8 cellular contexts compared by ENCODE assay signal in the genomic region with DNA sequence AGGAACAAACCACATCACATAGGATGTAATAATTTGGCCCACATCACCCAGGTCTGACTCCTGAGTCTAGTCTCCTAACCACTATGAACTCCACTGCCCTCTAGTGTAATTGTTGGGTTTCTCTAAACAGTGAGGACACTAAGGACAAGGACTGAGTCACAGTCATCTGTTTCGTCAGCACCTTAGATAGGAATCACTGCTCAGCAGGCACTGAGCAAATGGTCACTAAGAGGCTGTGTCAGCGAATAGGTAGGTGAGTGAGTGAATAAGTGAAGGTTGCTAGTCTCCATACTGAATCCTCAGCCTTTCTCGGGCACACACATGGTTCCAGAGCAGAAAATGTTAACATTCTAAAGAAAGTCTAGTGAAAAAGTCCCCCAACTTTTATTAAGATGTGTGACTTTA.
DNase-seq lines count a peak whose midpoint lies in the region; ATAC-seq, FAIRE-seq and TF ChIP-seq lines count a peak whose summit lies in the region.

No MANE protein-coding gene starts in this region.

- DNase-seq in Calu3 = peak; percentile 71
- peak; percentile 17 for DNase-seq in GM19239 (ENCODE audit: insufficient read length, low spot score)
- peak; percentile 44 for DNase-seq in NCI-H82 treated with DMSO at 0.1 percent for 48 hours (lab: John Stamatoyannopoulos, UW; ENCODE audit: unreplicated experiment)
- peak; percentile 58 for DNase-seq in choroid plexus epithelial cell (ENCODE audit: low read depth)
- peak; percentile 11 for DNase-seq in midbrain (lab: John Stamatoyannopoulos, UW)
- no peak for DNase-seq in mesothelial cell of epicardium (ENCODE audit: low spot score in 2 of 2, unreplicated experiment in 2 of 2)
- DNase-seq in occipital lobe (lab: John Stamatoyannopoulos, UW) = no peak

- H3K27me3 Mint-ChIP-seq in Calu3 (ENCODE audit: unreplicated experiment) (no peaks in the 10 kb centered on the region), mesothelial cell of epicardium (ENCODE audit: low read depth) (peaks cover 38% of the 10 kb centered on the region)

- H3K36me3 Mint-ChIP-seq in Calu3 (ENCODE audit: insufficient read depth, unreplicated experiment) (peaks cover 10% of the 10 kb centered on the region), mesothelial cell of epicardium (no peaks in the 10 kb centered on the region)

- no peak overlapping the region for H3K4me3 Mint-ChIP-seq in Calu3 (ENCODE audit: low read depth, unreplicated experiment)
- no peak overlapping the region for H3K4me3 Mint-ChIP-seq in mesothelial cell of epicardium

- no TSS peak for BruUV-seq in Calu3 (replicated peaks; lab: Mats Ljungman, UMichigan)

- no peak overlapping the region for H3K27ac Mint-ChIP-seq in Calu3 (ENCODE audit: unreplicated experiment)
- no peak overlapping the region for H3K27ac Mint-ChIP-seq in mesothelial cell of epicardium

- CTCF ChIA-PET in Calu3 (lab: Charles Lee) = no interaction called here

- peak; percentile 90 for ATAC-seq in HG03442 (IDR thresholded peaks at IDR 0.05; ENCODE audit: unreplicated experiment)

- no peak overlapping the region for H3K4me3 ChIP-seq in choroid plexus epithelial cell (ENCODE audit: low read depth, low read length)

- intact Hi-C loops in Calu3 (cut with micrococcal nuclease; ENCODE audit: unreplicated experiment) = loop anchor here (1.0 kb wide), 2 partner anchors 145 to 418 kb away; no protein-coding TSS in a partner anchor

- peak; percentile 56 for TF ChIP-seq CTCF in Calu3 (IDR thresholded peaks at IDR 0.05; ENCODE audit: unreplicated experiment)
- peak; percentile 52 for TF ChIP-seq CTCF in choroid plexus epithelial cell (conservative IDR thresholded peaks at IDR 0.05; ENCODE audit: low read depth, low read length)
- no peak for TF ChIP-seq CTCF in mesothelial cell of epicardium (IDR thresholded peaks at IDR 0.05; ENCODE audit: unreplicated experiment)

- H3K9me3 Mint-ChIP-seq in Calu3 (ENCODE audit: low read depth, unreplicated experiment) (no peaks in the 10 kb centered on the region), mesothelial cell of epicardium (no peaks in the 10 kb centered on the region)

- peak; percentile 85 for FAIRE-seq in GM19239 (lab: Jason Lieb, UNC)

- H3K4me1 Mint-ChIP-seq in Calu3 (ENCODE audit: low read depth, unreplicated experiment) = peaks cover 51% of the 10 kb centered on the region
- H3K4me1 Mint-ChIP-seq in mesothelial cell of epicardium = no peaks in the 10 kb centered on the region

Comparison
In these comparisons a context has a peak if more than half of its experiments do, and no peak if none do; other contexts are left out.
1. DNase-seq: peak in Calu3 (single experiment), GM19239 (single experiment), NCI-H82 treated with DMSO at 0.1 percent for 48 hours (single experiment), choroid plexus epithelial cell (single experiment) and midbrain (single experiment); none in mesothelial cell of epicardium (0 of 2) and occipital lobe (single experiment).